ENCODE assay signal across 8 cellular contexts in genomic region chr17:55576237-55576998, GRCh38.
A peak's percentile ranks its signal among the peaks of the same experiment; 100 is the strongest.
DNase-seq lines count a peak whose midpoint lies in the region; TF ChIP-seq lines count a peak whose summit lies in the region.

No MANE protein-coding gene starts in this region.

- H3K4me3 ChIP-seq in NB4 (ENCODE audit: low read depth, low read length) (no peak overlapping the region), choroid plexus epithelial cell (ENCODE audit: low read depth, low read length) (no peak overlapping the region)

- DNase-seq in DMS153 (lab: John Stamatoyannopoulos, UW) = peak; percentile 8
- no peak for DNase-seq in DMS153 treated with DMSO at 0.1 percent for 48 hours (lab: John Stamatoyannopoulos, UW; ENCODE audit: unreplicated experiment)
- peak; percentile 49 for DNase-seq in NB4 (ENCODE audit: low read depth)
- DNase-seq in choroid plexus epithelial cell (ENCODE audit: low read depth) = peak; percentile 88
- peak; percentile 82 for DNase-seq in myocyte (ENCODE audit: low read depth)
- DNase-seq in NCI-H510A (lab: John Stamatoyannopoulos, UW) = no peak
- no peak for DNase-seq in HPDE6-E6E7 (ENCODE audit: extremely low spot score)
- no peak for DNase-seq in NCI-H1092 treated with DMSO at 0.1 percent for 48 hours (lab: John Stamatoyannopoulos, UW)

- TF ChIP-seq CTCF in NB4 (IDR thresholded peaks at IDR 0.05; ENCODE audit: low read depth, low read length) (no peak), choroid plexus epithelial cell (conservative IDR thresholded peaks at IDR 0.05; ENCODE audit: low read depth, low read length) (no peak)

- no peak for TF ChIP-seq POLR2A in NB4 (IDR thresholded peaks at IDR 0.05; ENCODE audit: extremely low read depth, insufficient read length)

Comparison
In these comparisons a context has a peak if more than half of its experiments do, and no peak if none do; other contexts are left out.
1. DNase-seq: peak in DMS153 (single experiment), NB4 (single experiment), choroid plexus epithelial cell (single experiment) and myocyte (single experiment); none in DMS153 treated with DMSO at 0.1 percent for 48 hours (single experiment), NCI-H510A (single experiment), HPDE6-E6E7 (single experiment) and NCI-H1092 treated with DMSO at 0.1 percent for 48 hours (single experiment).